Comparison of ENCODE assay signal across 8 cellular contexts in genomic region chr5:75337366-75338021, GRCh38. TPM values are rescaled to one million over a fixed set of nuclear protein-coding genes. Genes with fewer than 3 reads are reported as not detected.
A peak's percentile ranks its signal among the peaks of the same experiment; 100 is the strongest.
DNase-seq lines count a peak whose midpoint lies in the region; TF ChIP-seq lines count a peak whose summit lies in the region.

No MANE protein-coding gene starts in this region.

- in situ Hi-C loops in GM23248 (cut with MboI) = no loop called here

- H3K4me1 Mint-ChIP-seq in CD4-positive, alpha-beta memory T cell = peaks cover 30 to 43% (median 31%) of the 10 kb centered on the region in 4 donors

- H2AFZ ChIP-seq in GM23248 = peak overlapping the region; percentile 84

- no peak overlapping the region for H3K4me3 Mint-ChIP-seq in CD4-positive, alpha-beta memory T cell

- H3K9ac ChIP-seq in GM23248 = peak overlapping the region; percentile 93

- H3K36me3 Mint-ChIP-seq in CD4-positive, alpha-beta memory T cell = peaks cover 0 to 5% of the 10 kb centered on the region in 2 donors

- DNase-seq in CD4-positive, alpha-beta memory T cell = peak in 3 of 5 donors; percentile 15 to 59 (median 30)
- DNase-seq in GM23248 (peak; percentile 69), RPMI8226 (peak; percentile 57), cardiac fibroblast (ENCODE audit: low read depth in 2 of 2) (peak in 1 of 2 donors; percentile 23), GM10248 (ENCODE audit: extremely low spot score) (no peak), NCI-H1436 treated with DMSO at 0.1 percent for 48 hours (lab: John Stamatoyannopoulos, UW) (no peak)
- DNase-seq in stimulated activated CD4-positive, alpha-beta T cell treated with anti-CD3 and anti-CD28 coated beads, Interleukin-4, amount 100 ng/mL, for 48 hours (ENCODE audit: low read depth in 2 of 2) = peak; percentile 27

- H3K27me3 Mint-ChIP-seq in CD4-positive, alpha-beta memory T cell = no peaks in the 10 kb centered on the region

- POLR2A ChIA-PET in CD4-positive, alpha-beta memory T cell (lab: Charles Lee; ENCODE audit: partially characterized antibody) = interaction anchor here (0.6 to 1.9 kb wide), 16 partner anchors 8 to 1840 kb away, joined by 3 to 23 read pairs (median 4); partner anchors contain the start of genes AGGF1, ANKRD31, CERT1 and POC5
- POLR2A ChIA-PET in GM10248 (lab: Yijun Ruan, JAX) = interaction anchor here (0.7 to 1.5 kb wide), 7 partner anchors 12 to 332 kb away, joined by 3 to 12 read pairs (median 4); no protein-coding TSS in a partner anchor

- CTCF ChIA-PET in CD4-positive, alpha-beta memory T cell (lab: Charles Lee; ENCODE audit: partially characterized antibody) = interaction anchor here (0.8 to 2.0 kb wide), 8 partner anchors 14 to 571 kb away, joined by 3 to 22 read pairs (median 4); partner anchors contain the start of genes ANKRD31, GCNT4, GFM2 and NSA2
- CTCF ChIA-PET in GM10248 (lab: Yijun Ruan, JAX) = interaction anchor here (0.8 to 2.2 kb wide), 10 partner anchors 8 to 344 kb away, joined by 3 to 19 read pairs (median 4); partner anchors contain the start of gene ANKRD31

- H4K20me1 ChIP-seq in GM23248 (ENCODE audit: insufficient read depth) = peaks cover 5% of the 10 kb centered on the region; the same call in 1 of the 2 replicates

- 2% methylated on average over 39 to 50 of the region's 50 CpGs for WGBS in GM23248 (ENCODE audit: low coverage in 1 of 2, low lambda C conversion rate in 2 of 2, missing lambda C conversion rate in 2 of 2), 2 experiments

- no peaks in the 10 kb centered on the region for H3K27me3 ChIP-seq in CD4-positive, alpha-beta memory T cell (ENCODE audit: insufficient read depth, low read length)
- H3K27me3 ChIP-seq in GM23248 (replicated peaks; ENCODE audit: insufficient read depth) (no peaks in the 10 kb centered on the region), layer of hippocampus (ENCODE audit: control insufficient read depth, insufficient read depth, low read length) (no peaks in the 10 kb centered on the region)

- H3K4me3 ChIP-seq in CD4-positive, alpha-beta memory T cell (ENCODE audit: low read length in 2 of 2) = peak overlapping the region; percentile 90
- H3K4me3 ChIP-seq in GM23248 (peak overlapping the region; percentile 85), cardiac fibroblast (replicated peaks in 1 of 2; ENCODE audit: low read depth in 2 of 2, low read length in 2 of 2) (peak overlapping the region; percentile 75 to 91)

- peaks cover 7% of the 10 kb centered on the region for H3F3A ChIP-seq in GM23248 (ENCODE audit: insufficient read depth)

- H3K27ac ChIP-seq in CD4-positive, alpha-beta memory T cell (ENCODE audit: low read depth, low read length) = peak overlapping the region; percentile 72
- peak overlapping the region; percentile 78 for H3K27ac ChIP-seq in GM23248
- H3K27ac ChIP-seq in layer of hippocampus (ENCODE audit: low read depth, low read length) = peak overlapping the region; percentile 80

- H3K36me3 ChIP-seq in CD4-positive, alpha-beta memory T cell (ENCODE audit: insufficient read depth, low read length) = no peaks in the 10 kb centered on the region
- no peaks in the 10 kb centered on the region for H3K36me3 ChIP-seq in GM23248 (ENCODE audit: low read depth)

- TF ChIP-seq CTCF in cardiac fibroblast (IDR thresholded peaks at IDR 0.05; ENCODE audit: low read depth, low read length) = no peak
- TF ChIP-seq CTCF in GM10248 (IDR thresholded peaks at IDR 0.05; ENCODE audit: control extremely low read depth, extremely low read depth, low read depth, missing control alignments) = no peak

- H3K4me2 ChIP-seq in GM23248 (ENCODE audit: unreplicated experiment) = peak overlapping the region; percentile 89

- H3K79me2 ChIP-seq in GM23248 (ENCODE audit: insufficient read depth) = peaks cover 53% of the 10 kb centered on the region

- peaks cover 26% of the 10 kb centered on the region for H3K4me1 ChIP-seq in CD4-positive, alpha-beta memory T cell (ENCODE audit: insufficient read depth, low read length)
- H3K4me1 ChIP-seq in GM23248 (ENCODE audit: insufficient read depth) = peaks cover 35% of the 10 kb centered on the region

- H3K9me3 ChIP-seq in CD4-positive, alpha-beta memory T cell (ENCODE audit: control insufficient read depth in 1 of 2, low read length in 2 of 2) = no peaks in the 10 kb centered on the region
- no peaks in the 10 kb centered on the region for H3K9me3 ChIP-seq in GM23248 (ENCODE audit: low read depth)

- H3K27ac Mint-ChIP-seq in CD4-positive, alpha-beta memory T cell = peak overlapping the region in 1 of 7 donors; percentile 96

- H3K9me2 ChIP-seq in GM23248 (ENCODE audit: insufficient read depth) = no peaks in the 10 kb centered on the region

- H3K9me3 Mint-ChIP-seq in CD4-positive, alpha-beta memory T cell = no peaks in the 10 kb centered on the region

- intact Hi-C loops in CD4-positive, alpha-beta memory T cell (cut with micrococcal nuclease) = loop anchor here (1.0 to 10.0 kb wide), 9 partner anchors 100 to 1770 kb away; partner anchors contain the start of genes ANKRA2, CERT1, GFM2 and HEXB

RNA-seq across cellular contexts. Expression of gene HMGCR, which starts 0.5 kb away (rescaled TPM):
- 10 to 100 TPM; 39.6 to 43.0 TPM for total RNA-seq in CD4-positive, alpha-beta memory T cell
- 10 to 100 TPM in 1 of 2 donors, 1 to 10 TPM in 1; 8.3 to 11.4 TPM for polyA plus RNA-seq in CD4-positive, alpha-beta memory T cell
- 18.1 and 34.0 TPM in 2 replicates for total RNA-seq in GM23248 (2014; rRNA removed; shearing (Covaris generic))
- 14.4 and 17.3 TPM in 2 replicates for polyA plus RNA-seq in GM23248 (2016; fragmentation: Nextera tagmentation; extraction: Ambion mirVana)

Comparison
In these comparisons a context has a peak if more than half of its experiments do, and no peak if none do; other contexts are left out.
1. DNase-seq: peak in CD4-positive, alpha-beta memory T cell (3 of 5), GM23248 (single experiment), RPMI8226 (single experiment) and stimulated activated CD4-positive, alpha-beta T cell treated with anti-CD3 and anti-CD28 coated beads, Interleukin-4, amount 100 ng/mL, for 48 hours (2 of 2); none in GM10248 (single experiment) and NCI-H1436 treated with DMSO at 0.1 percent for 48 hours (single experiment).
2. Peak in every context shown above with its lines, with median percentiles within 50 percentile points of each other: H3K27ac ChIP-seq and H3K4me3 ChIP-seq.